ENCODE assay signal across 1 cellular context in genomic region chr20:17017232-17017631, GRCh38.
TF ChIP-seq lines count a peak whose summit lies in the region.

No MANE protein-coding gene starts in this region.

TF ChIP-seq in GM23338, 12 proteins besides CTCF, POLR2A, EP300 and RAD21 (continued from another document):
- TF ChIP-seq ZNF462 (CRISPR knock-in tag; IDR thresholded peaks at IDR 0.05) = no peak
- TF ChIP-seq EZH2phosphoT487 (IDR thresholded peaks at IDR 0.05; ENCODE audit: unreplicated experiment) = no peak
- no peak for TF ChIP-seq POLR2AphosphoS5 (IDR thresholded peaks at IDR 0.05; ENCODE audit: low read depth)
- no peak for TF ChIP-seq REST (IDR thresholded peaks at IDR 0.05; ENCODE audit: unreplicated experiment)
- TF ChIP-seq CREB1 (CRISPR knock-in tag; IDR thresholded peaks at IDR 0.05; ENCODE audit: low read depth) = no peak
- TF ChIP-seq JUNB (IDR thresholded peaks at IDR 0.05; ENCODE audit: unreplicated experiment) = no peak
- no peak for TF ChIP-seq ZNF114 (CRISPR knock-in tag; IDR thresholded peaks at IDR 0.05)
- TF ChIP-seq NANOG (IDR thresholded peaks at IDR 0.05; ENCODE audit: borderline replicate concordance) = no peak
